ENCODE assay signal across 1 cellular context in the genomic region with DNA sequence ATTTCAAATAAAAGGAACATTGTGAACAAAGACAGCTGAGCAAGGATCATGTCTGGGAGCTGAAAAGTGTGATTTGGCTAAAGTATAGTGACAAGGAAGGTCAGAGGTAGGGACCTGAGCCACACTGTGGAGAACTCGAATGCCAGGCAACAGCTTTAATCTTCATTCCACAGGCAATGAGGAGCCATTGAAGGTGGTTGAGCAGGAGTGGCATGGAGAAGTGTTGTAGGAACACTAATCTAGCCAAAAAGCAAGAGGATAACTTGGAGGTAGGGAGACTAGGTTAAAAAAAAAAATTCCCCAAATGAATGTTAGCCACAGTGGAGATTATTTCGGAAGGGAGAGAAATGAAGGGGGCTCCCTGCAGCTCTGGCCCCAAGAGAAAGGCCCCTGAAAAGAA.
TF ChIP-seq lines count a peak whose summit lies in the region.

No MANE protein-coding gene starts in this region.

TF ChIP-seq in H1, 55 proteins besides CTCF, POLR2A, EP300 and RAD21 (continued from another document):
- TF ChIP-seq EGR1 (IDR thresholded peaks at IDR 0.05; ENCODE audit: borderline replicate concordance, low read depth, low read length) (no peak), KDM5A (IDR thresholded peaks at IDR 0.05; ENCODE audit: low read length) (no peak)
